In genomic region chr7:15832996-15833395, GRCh38 we compare ENCODE assay signal across 15 cellular contexts.
DNase-seq lines count a peak whose midpoint lies in the region; TF ChIP-seq lines count a peak whose summit lies in the region.
"Had no signal": no experiment of that assay in that cellular context is flagged by ENCODE, and none has a peak within 500 bp of the region (broad histone marks: within the 10 kb centered on the region; RNA-seq: fewer than 3 reads in every experiment).

No MANE protein-coding gene starts in this region.

- DNase-seq in DMS53 treated with DMSO at 0.1 percent for 48 hours (lab: John Stamatoyannopoulos, UW; ENCODE audit: unreplicated experiment), result peak; percentile 17
- peak; percentile 44 to 76 for DNase-seq in NCI-H446 (lab: John Stamatoyannopoulos, UW)
- DNase-seq in fibroblast of mammary gland (ENCODE audit: low read depth), result peak; percentile 53
- DNase-seq in myocyte (ENCODE audit: low read depth), result peak; percentile 81
- no peak for DNase-seq in posterior vena cava (ENCODE audit: low spot score)
- no peak for DNase-seq in cortex of kidney (lab: John Stamatoyannopoulos, UW)
- DNase-seq in T-helper 2 cell, result no peak
- DNase-seq in hypothalamus (lab: John Stamatoyannopoulos, UW), result no peak
- DNase-seq: activated naive CD8-positive, alpha-beta T cell treated with anti-CD3 and anti-CD28 coated beads, Interleukin-2, amount 10 ng/mL, durations not matched to agents 7 days and 5 days; foreskin keratinocyte; HCEC 1CT; kidney glomerular epithelial cell; NCI-H1048; sigmoid colon had no signal

- intact Hi-C loops in posterior vena cava (cut with DNase I), result no loop called here

- TF ChIP-seq CTCF in fibroblast of mammary gland (conservative IDR thresholded peaks at IDR 0.05; ENCODE audit: control insufficient read depth, insufficient read depth, low read depth, low read length), result no peak

- H3K4me3 ChIP-seq in fibroblast of mammary gland (ENCODE audit: control insufficient read depth, low read depth, low read length), result no peak overlapping the region
- H3K4me3 ChIP-seq: BLaER1 treated with 17β-estradiol and CSF1 and Interleukin-3, amounts not matched to agents 10 nM and 100 nM; sigmoid colon had no signal

Comparison
In these comparisons a context has a peak if more than half of its experiments do, and no peak if none do; other contexts are left out.
1. DNase-seq: peak in DMS53 treated with DMSO at 0.1 percent for 48 hours (single experiment), NCI-H446 (2 of 2), fibroblast of mammary gland (single experiment) and myocyte (single experiment); none in posterior vena cava (single experiment), cortex of kidney (single experiment), T-helper 2 cell (0 of 5) and hypothalamus (0 of 51).